ENCODE assay signal across 15 cellular contexts in the genomic region with DNA sequence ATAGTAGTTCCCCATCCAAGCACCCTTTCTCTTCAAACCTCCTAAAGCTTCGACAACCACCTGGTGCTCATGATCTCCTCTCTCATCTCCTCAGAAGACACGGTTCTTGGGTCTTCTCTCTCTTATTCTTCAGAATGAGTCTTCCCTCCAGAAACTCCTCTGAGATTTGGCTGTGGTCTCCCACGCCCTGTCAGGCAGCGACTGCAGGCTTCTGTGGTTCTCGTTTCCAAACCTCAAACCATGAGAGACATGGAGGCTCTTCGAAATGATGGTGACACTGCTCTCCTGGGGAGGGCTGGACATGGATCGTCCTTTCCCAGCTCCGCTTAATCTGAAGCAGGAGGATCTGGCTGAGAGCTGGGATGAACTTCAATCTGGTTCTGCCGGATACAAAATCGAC.
DNase-seq lines count a peak whose midpoint lies in the region; TF ChIP-seq lines count a peak whose summit lies in the region.
"Had no signal": no experiment of that assay in that cellular context is flagged by ENCODE, and none has a peak within 500 bp of the region (broad histone marks: within the 10 kb centered on the region; RNA-seq: fewer than 3 reads in every experiment).

No MANE protein-coding gene starts in this region.

- no peak for TF ChIP-seq POLR2A in vagina (IDR thresholded peaks at IDR 0.05)

- POLR2A ChIA-PET in activated CD4-positive, alpha-beta T cell treated with anti-CD3 and anti-CD28 coated beads, Interleukin-2, amount 10 ng/mL, durations not matched to agents 7 days and 5 days (lab: Charles Lee): no interaction called here

- H3K9me3 Mint-ChIP-seq in activated CD4-positive, alpha-beta T cell treated with anti-CD3 and anti-CD28 coated beads, Interleukin-2, amount 10 ng/mL, durations not matched to agents 7 days and 5 days: no peaks in the 10 kb centered on the region
- no peaks in the 10 kb centered on the region for H3K9me3 Mint-ChIP-seq in immature natural killer cell

- no peaks in the 10 kb centered on the region for H3K36me3 ChIP-seq in vagina
- H3K36me3 ChIP-seq: HAP-1 had no signal

- peaks cover 18% of the 10 kb centered on the region for H3K4me1 ChIP-seq in vagina
- H3K4me1 ChIP-seq: HAP-1 had no signal

- peak; percentile 36 for DNase-seq in activated CD4-positive, alpha-beta T cell treated with anti-CD3 and anti-CD28 coated beads for 48 hours
- DNase-seq in activated CD4-positive, alpha-beta T cell treated with anti-CD3 and anti-CD28 coated beads, Interleukin-2, amount 10 ng/mL, durations not matched to agents 7 days and 5 days: no peak
- peak; percentile 39 for DNase-seq in stimulated activated CD4-positive, alpha-beta T cell treated with anti-CD3 and anti-CD28 coated beads, Interleukin-15, amount 100 ng/mL, for 24 hours
- DNase-seq in stimulated activated CD4-positive, alpha-beta T cell treated with anti-CD3 and anti-CD28 coated beads, Interleukin-4, amount 100 ng/mL, for 24 hours: no peak
- DNase-seq in mesenteric fat pad (ENCODE audit: low spot score): peak; percentile 49
- DNase-seq in vagina (ENCODE audit: extremely low spot score in 2 of 2): no peak
- DNase-seq in DMS 273 treated with DMSO at 0.1 percent for 48 hours (lab: John Stamatoyannopoulos, UW): no peak
- DNase-seq in immature natural killer cell: no peak
- DNase-seq: C1 segment of cervical spinal cord, GF-D8, NCI-H187, NCI-H345, NCI-H526 had no signal

- peaks cover 42% of the 10 kb centered on the region for H3K27me3 Mint-ChIP-seq in activated CD4-positive, alpha-beta T cell treated with anti-CD3 and anti-CD28 coated beads, Interleukin-2, amount 10 ng/mL, durations not matched to agents 7 days and 5 days
- H3K27me3 Mint-ChIP-seq in immature natural killer cell (ENCODE audit: low read depth in 3 of 3): peaks cover 0 to 2% (median 2%) of the 10 kb centered on the region in 3 donors

- H3K4me3 ChIP-seq in vagina: no peak overlapping the region
- H3K4me3 ChIP-seq: HAP-1 had no signal

- no peak overlapping the region for H3K4me3 Mint-ChIP-seq in activated CD4-positive, alpha-beta T cell treated with anti-CD3 and anti-CD28 coated beads, Interleukin-2, amount 10 ng/mL, durations not matched to agents 7 days and 5 days
- no peak overlapping the region for H3K4me3 Mint-ChIP-seq in immature natural killer cell

- no peaks in the 10 kb centered on the region for H3K36me3 Mint-ChIP-seq in activated CD4-positive, alpha-beta T cell treated with anti-CD3 and anti-CD28 coated beads, Interleukin-2, amount 10 ng/mL, durations not matched to agents 7 days and 5 days (ENCODE audit: low read depth)
- H3K36me3 Mint-ChIP-seq in immature natural killer cell: no peaks in the 10 kb centered on the region

- peak overlapping the region; percentile 75 for H3K27ac ChIP-seq in vagina
- H3K27ac ChIP-seq: HL-60 had no signal

- no peaks in the 10 kb centered on the region for H3K9me3 ChIP-seq in vagina
- H3K9me3 ChIP-seq: HAP-1 had no signal

- H3K4me1 Mint-ChIP-seq in activated CD4-positive, alpha-beta T cell treated with anti-CD3 and anti-CD28 coated beads, Interleukin-2, amount 10 ng/mL, durations not matched to agents 7 days and 5 days: peaks cover 5% of the 10 kb centered on the region
- H3K4me1 Mint-ChIP-seq in immature natural killer cell: no peaks in the 10 kb centered on the region

- H3K27me3 ChIP-seq in vagina: no peaks in the 10 kb centered on the region

- intact Hi-C loops in vagina (cut with DNase I): no loop called here

- no peak overlapping the region for H3K27ac Mint-ChIP-seq in activated CD4-positive, alpha-beta T cell treated with anti-CD3 and anti-CD28 coated beads, Interleukin-2, amount 10 ng/mL, durations not matched to agents 7 days and 5 days
- H3K27ac Mint-ChIP-seq in immature natural killer cell: no peak overlapping the region

- CTCF ChIA-PET in activated CD4-positive, alpha-beta T cell treated with anti-CD3 and anti-CD28 coated beads, Interleukin-2, amount 10 ng/mL, durations not matched to agents 7 days and 5 days (lab: Charles Lee): no interaction called here

- no peak for TF ChIP-seq CTCF in vagina (IDR thresholded peaks at IDR 0.05)

Comparison
In these comparisons a context has a peak if more than half of its experiments do, and no peak if none do; other contexts are left out.
1. DNase-seq: peak in activated CD4-positive, alpha-beta T cell treated with anti-CD3 and anti-CD28 coated beads for 48 hours (single experiment), stimulated activated CD4-positive, alpha-beta T cell treated with anti-CD3 and anti-CD28 coated beads, Interleukin-15, amount 100 ng/mL, for 24 hours (single experiment) and mesenteric fat pad (single experiment); none in activated CD4-positive, alpha-beta T cell treated with anti-CD3 and anti-CD28 coated beads, Interleukin-2, amount 10 ng/mL, durations not matched to agents 7 days and 5 days (single experiment), stimulated activated CD4-positive, alpha-beta T cell treated with anti-CD3 and anti-CD28 coated beads, Interleukin-4, amount 100 ng/mL, for 24 hours (single experiment), vagina (0 of 2), DMS 273 treated with DMSO at 0.1 percent for 48 hours (single experiment) and immature natural killer cell (0 of 3).